In genomic region chr11:17244046-17244445, GRCh38 we compare ENCODE assay signal across 14 cellular contexts. TPM values are rescaled to one million over a fixed set of nuclear protein-coding genes. Genes with fewer than 3 reads are reported as not detected.
DNase-seq lines count a peak whose midpoint lies in the region; ATAC-seq and TF ChIP-seq lines count a peak whose summit lies in the region.
"Had no signal": no experiment of that assay in that cellular context is flagged by ENCODE, and none has a peak within 500 bp of the region (broad histone marks: within the 10 kb centered on the region; RNA-seq: fewer than 3 reads in every experiment).

No MANE protein-coding gene starts in this region.

- no peak overlapping the region for H3K27ac Mint-ChIP-seq in activated T-helper 17 cell treated with anti-CD3 and anti-CD28 coated beads, Interleukin-2, amount 50 U/mL, for 72 hours
- H3K27ac Mint-ChIP-seq in naive thymus-derived CD8-positive, alpha-beta T cell: peak overlapping the region in 1 of 10 donors; percentile 59
- H3K27ac Mint-ChIP-seq in type B pancreatic cell: no peak overlapping the region

- no peaks in the 10 kb centered on the region for H3K36me3 ChIP-seq in right atrium auricular region

- H3K4me1 ChIP-seq in right atrium auricular region: no peaks in the 10 kb centered on the region

- POLR2A ChIA-PET in naive thymus-derived CD8-positive, alpha-beta T cell (lab: Charles Lee): interaction anchor here (0.6 kb wide), 1 partner anchor 20 kb away, joined by 3 read pairs; no protein-coding TSS in a partner anchor

- no peak overlapping the region for H3K27ac ChIP-seq in right atrium auricular region
- H3K27ac ChIP-seq: hepatocyte had no signal

- peak; percentile 89 for ATAC-seq in GM18520 (IDR thresholded peaks at IDR 0.05; ENCODE audit: unreplicated experiment)
- peak; percentile 64 for ATAC-seq in GM21515 (IDR thresholded peaks at IDR 0.05; ENCODE audit: unreplicated experiment)
- ATAC-seq in HG03175 (IDR thresholded peaks at IDR 0.05; ENCODE audit: unreplicated experiment): peak; percentile 95
- ATAC-seq in activated T-helper 17 cell treated with anti-CD3 and anti-CD28 coated beads, Interleukin-2, amount 50 U/mL, for 72 hours (replicated peaks): peak; percentile 88
- no peak for ATAC-seq in naive thymus-derived CD8-positive, alpha-beta T cell
- ATAC-seq: sciatic nerve had no signal

- no peaks in the 10 kb centered on the region for H3K9me3 ChIP-seq in right atrium auricular region

- no peaks in the 10 kb centered on the region for H3K9me3 Mint-ChIP-seq in activated T-helper 17 cell treated with anti-CD3 and anti-CD28 coated beads, Interleukin-2, amount 50 U/mL, for 72 hours
- no peaks in the 10 kb centered on the region for H3K9me3 Mint-ChIP-seq in naive thymus-derived CD8-positive, alpha-beta T cell
- H3K9me3 Mint-ChIP-seq in type B pancreatic cell: no peaks in the 10 kb centered on the region

- H3K4me3 Mint-ChIP-seq in activated T-helper 17 cell treated with anti-CD3 and anti-CD28 coated beads, Interleukin-2, amount 50 U/mL, for 72 hours: no peak overlapping the region
- no peak overlapping the region for H3K4me3 Mint-ChIP-seq in naive thymus-derived CD8-positive, alpha-beta T cell
- no peak overlapping the region for H3K4me3 Mint-ChIP-seq in type B pancreatic cell

- H3K4me1 Mint-ChIP-seq in activated T-helper 17 cell treated with anti-CD3 and anti-CD28 coated beads, Interleukin-2, amount 50 U/mL, for 72 hours: peaks cover 5% of the 10 kb centered on the region
- H3K4me1 Mint-ChIP-seq in naive thymus-derived CD8-positive, alpha-beta T cell: peaks cover 3 to 18% (median 11%) of the 10 kb centered on the region in 4 donors
- no peaks in the 10 kb centered on the region for H3K4me1 Mint-ChIP-seq in type B pancreatic cell (ENCODE audit: unreplicated experiment)

- no peak for TF ChIP-seq CTCF in right atrium auricular region (IDR thresholded peaks at IDR 0.05)
- TF ChIP-seq CTCF in type B pancreatic cell (conservative IDR thresholded peaks at IDR 0.05): no peak

- H3K4me3 ChIP-seq in right atrium auricular region: no peak overlapping the region
- H3K4me3 ChIP-seq: hepatocyte had no signal

- peaks cover 16% of the 10 kb centered on the region for H3K27me3 Mint-ChIP-seq in activated T-helper 17 cell treated with anti-CD3 and anti-CD28 coated beads, Interleukin-2, amount 50 U/mL, for 72 hours
- H3K27me3 Mint-ChIP-seq in naive thymus-derived CD8-positive, alpha-beta T cell: peaks cover 0 to 1% (median 0%) of the 10 kb centered on the region in 5 donors
- peaks cover 5% of the 10 kb centered on the region for H3K27me3 Mint-ChIP-seq in type B pancreatic cell

- no peak for DNase-seq in naive thymus-derived CD8-positive, alpha-beta T cell
- DNase-seq in right atrium auricular region (ENCODE audit: low spot score): no peak
- no peak for DNase-seq in SHP77 (lab: John Stamatoyannopoulos, UW)
- no peak for DNase-seq in type B pancreatic cell (ENCODE audit: extremely low spot score, unreplicated experiment)
- DNase-seq: activated CD4-positive, CD25-positive, alpha-beta regulatory T cell; COR-L47; midbrain; NCI-H2107 had no signal

- no peaks in the 10 kb centered on the region for H3K36me3 Mint-ChIP-seq in activated T-helper 17 cell treated with anti-CD3 and anti-CD28 coated beads, Interleukin-2, amount 50 U/mL, for 72 hours (ENCODE audit: low read depth)
- no peaks in the 10 kb centered on the region for H3K36me3 Mint-ChIP-seq in naive thymus-derived CD8-positive, alpha-beta T cell
- H3K36me3 Mint-ChIP-seq in type B pancreatic cell: no peaks in the 10 kb centered on the region

- H3K27me3 ChIP-seq in right atrium auricular region: no peaks in the 10 kb centered on the region
- H3K27me3 ChIP-seq: hepatocyte had no signal

RNA-seq across cellular contexts. Expression of gene NUCB2, which starts 32.5 kb away (rescaled TPM):
- total RNA-seq in activated T-helper 17 cell treated with anti-CD3 and anti-CD28 coated beads, Interleukin-2, amount 50 U/mL, for 72 hours: 10 to 100 TPM; 28.3 to 39.0 TPM
- 100 to 1,000 TPM; 211 to 232 TPM for total RNA-seq in naive thymus-derived CD8-positive, alpha-beta T cell
- 100 to 1,000 TPM; 449 to 487 (median 476) TPM for polyA plus RNA-seq in naive thymus-derived CD8-positive, alpha-beta T cell
- total RNA-seq in right atrium auricular region (10 to 100 TPM; 61.6 to 85.7 TPM), type B pancreatic cell (ENCODE audit: low replicate concordance) (54.2 and 58.0 TPM in 2 replicates)

RNA-seq across cellular contexts. Expression of gene PIK3C2A, which starts 36.3 kb away (rescaled TPM):
- total RNA-seq in activated T-helper 17 cell treated with anti-CD3 and anti-CD28 coated beads, Interleukin-2, amount 50 U/mL, for 72 hours: 10 to 100 TPM; 22.3 to 40.4 TPM
- total RNA-seq in naive thymus-derived CD8-positive, alpha-beta T cell: 10 to 100 TPM; 39.5 to 42.7 TPM
- 1 to 10 TPM; 7.0 to 9.8 (median 8.3) TPM for polyA plus RNA-seq in naive thymus-derived CD8-positive, alpha-beta T cell
- total RNA-seq in right atrium auricular region (10 to 100 TPM; 37.2 to 44.6 TPM), type B pancreatic cell (ENCODE audit: low replicate concordance) (76.2 and 79.2 TPM in 2 replicates)

Comparison
In these comparisons a context has a peak if more than half of its experiments do, and no peak if none do; other contexts are left out.
1. ATAC-seq: peak in GM18520 (single experiment), GM21515 (single experiment), HG03175 (single experiment) and activated T-helper 17 cell treated with anti-CD3 and anti-CD28 coated beads, Interleukin-2, amount 50 U/mL, for 72 hours (single experiment); none in naive thymus-derived CD8-positive, alpha-beta T cell (0 of 2).